ENCODE assay signal across 1 cellular context in the genomic region with DNA sequence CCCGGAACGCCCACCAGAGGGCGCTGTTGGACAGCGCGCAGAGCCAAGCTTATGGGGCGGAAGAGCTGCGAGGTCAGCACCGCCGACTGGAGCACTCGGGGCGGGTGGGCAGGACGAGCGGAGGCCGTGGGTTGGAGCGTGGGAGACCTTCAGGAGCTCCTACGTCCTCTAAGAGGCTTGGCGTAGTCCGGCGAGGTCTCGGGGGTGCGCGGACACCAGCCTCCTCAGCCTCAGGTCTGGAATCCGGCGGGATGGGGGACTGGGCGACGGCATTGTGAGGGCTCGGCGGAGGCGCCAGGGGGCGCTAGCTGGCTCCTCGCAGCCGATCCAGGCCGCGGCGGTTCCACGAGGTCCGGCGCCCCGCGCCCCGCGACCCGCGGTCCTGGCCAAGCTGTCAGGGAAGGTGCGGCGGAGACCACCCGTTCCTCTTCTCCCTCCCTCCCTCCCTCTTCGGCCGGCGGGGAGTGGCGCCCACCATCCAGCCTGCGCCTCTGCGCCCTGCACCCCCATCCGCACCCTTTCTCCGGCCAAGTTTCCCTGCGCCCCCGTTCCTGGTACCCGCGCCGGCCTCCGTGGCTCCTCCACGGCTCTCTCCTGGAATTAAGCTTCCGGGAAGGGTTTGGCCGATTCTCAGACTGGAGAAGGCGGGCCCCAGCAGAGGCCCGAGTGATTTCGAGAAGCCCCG.
TF ChIP-seq lines count a peak whose summit lies in the region.

No MANE protein-coding gene starts in this region.

TF ChIP-seq in GM23338, 12 proteins besides CTCF, POLR2A, EP300 and RAD21 (continued from another document):
- TF ChIP-seq, protein P1, sequence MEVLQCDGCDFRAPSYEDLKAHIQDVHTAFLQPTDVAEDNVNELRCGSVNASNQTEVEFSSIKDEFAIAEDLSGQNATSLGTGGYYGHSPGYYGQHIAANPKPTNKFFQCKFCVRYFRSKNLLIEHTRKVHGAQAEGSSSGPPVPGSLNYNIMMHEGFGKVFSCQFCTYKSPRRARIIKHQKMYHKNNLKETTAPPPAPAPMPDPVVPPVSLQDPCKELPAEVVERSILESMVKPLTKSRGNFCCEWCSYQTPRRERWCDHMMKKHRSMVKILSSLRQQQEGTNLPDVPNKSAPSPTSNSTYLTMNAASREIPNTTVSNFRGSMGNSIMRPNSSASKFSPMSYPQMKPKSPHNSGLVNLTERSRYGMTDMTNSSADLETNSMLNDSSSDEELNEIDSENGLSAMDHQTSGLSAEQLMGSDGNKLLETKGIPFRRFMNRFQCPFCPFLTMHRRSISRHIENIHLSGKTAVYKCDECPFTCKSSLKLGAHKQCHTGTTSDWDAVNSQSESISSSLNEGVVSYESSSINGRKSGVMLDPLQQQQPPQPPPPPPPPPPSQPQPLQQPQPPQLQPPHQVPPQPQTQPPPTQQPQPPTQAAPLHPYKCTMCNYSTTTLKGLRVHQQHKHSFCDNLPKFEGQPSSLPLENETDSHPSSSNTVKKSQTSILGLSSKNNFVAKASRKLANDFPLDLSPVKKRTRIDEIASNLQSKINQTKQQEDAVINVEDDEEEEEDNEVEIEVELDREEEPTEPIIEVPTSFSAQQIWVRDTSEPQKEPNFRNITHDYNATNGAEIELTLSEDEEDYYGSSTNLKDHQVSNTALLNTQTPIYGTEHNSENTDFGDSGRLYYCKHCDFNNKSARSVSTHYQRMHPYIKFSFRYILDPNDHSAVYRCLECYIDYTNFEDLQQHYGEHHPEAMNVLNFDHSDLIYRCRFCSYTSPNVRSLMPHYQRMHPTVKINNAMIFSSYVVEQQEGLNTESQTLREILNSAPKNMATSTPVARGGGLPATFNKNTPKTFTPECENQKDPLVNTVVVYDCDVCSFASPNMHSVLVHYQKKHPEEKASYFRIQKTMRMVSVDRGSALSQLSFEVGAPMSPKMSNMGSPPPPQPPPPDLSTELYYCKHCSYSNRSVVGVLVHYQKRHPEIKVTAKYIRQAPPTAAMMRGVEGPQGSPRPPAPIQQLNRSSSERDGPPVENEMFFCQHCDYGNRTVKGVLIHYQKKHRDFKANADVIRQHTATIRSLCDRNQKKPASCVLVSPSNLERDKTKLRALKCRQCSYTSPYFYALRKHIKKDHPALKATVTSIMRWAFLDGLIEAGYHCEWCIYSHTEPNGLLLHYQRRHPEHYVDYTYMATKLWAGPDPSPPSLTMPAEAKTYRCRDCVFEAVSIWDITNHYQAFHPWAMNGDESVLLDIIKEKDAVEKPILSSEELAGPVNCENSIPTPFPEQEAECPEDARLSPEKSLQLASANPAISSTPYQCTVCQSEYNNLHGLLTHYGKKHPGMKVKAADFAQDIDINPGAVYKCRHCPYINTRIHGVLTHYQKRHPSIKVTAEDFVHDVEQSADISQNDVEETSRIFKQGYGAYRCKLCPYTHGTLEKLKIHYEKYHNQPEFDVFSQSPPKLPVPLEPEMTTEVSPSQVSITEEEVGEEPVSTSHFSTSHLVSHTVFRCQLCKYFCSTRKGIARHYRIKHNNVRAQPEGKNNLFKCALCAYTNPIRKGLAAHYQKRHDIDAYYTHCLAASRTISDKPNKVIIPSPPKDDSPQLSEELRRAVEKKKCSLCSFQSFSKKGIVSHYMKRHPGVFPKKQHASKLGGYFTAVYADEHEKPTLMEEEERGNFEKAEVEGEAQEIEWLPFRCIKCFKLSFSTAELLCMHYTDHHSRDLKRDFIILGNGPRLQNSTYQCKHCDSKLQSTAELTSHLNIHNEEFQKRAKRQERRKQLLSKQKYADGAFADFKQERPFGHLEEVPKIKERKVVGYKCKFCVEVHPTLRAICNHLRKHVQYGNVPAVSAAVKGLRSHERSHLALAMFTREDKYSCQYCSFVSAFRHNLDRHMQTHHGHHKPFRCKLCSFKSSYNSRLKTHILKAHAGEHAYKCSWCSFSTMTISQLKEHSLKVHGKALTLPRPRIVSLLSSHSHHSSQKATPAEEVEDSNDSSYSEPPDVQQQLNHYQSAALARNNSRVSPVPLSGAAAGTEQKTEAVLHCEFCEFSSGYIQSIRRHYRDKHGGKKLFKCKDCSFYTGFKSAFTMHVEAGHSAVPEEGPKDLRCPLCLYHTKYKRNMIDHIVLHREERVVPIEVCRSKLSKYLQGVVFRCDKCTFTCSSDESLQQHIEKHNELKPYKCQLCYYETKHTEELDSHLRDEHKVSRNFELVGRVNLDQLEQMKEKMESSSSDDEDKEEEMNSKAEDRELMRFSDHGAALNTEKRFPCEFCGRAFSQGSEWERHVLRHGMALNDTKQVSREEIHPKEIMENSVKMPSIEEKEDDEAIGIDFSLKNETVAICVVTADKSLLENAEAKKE (CRISPR knock-in tag; IDR thresholded peaks at IDR 0.05), result no peak
TF ChIP-seq in GM23338: peak in this region for 4.
